Comparison of ENCODE assay signal across 8 cellular contexts in the genomic region with DNA sequence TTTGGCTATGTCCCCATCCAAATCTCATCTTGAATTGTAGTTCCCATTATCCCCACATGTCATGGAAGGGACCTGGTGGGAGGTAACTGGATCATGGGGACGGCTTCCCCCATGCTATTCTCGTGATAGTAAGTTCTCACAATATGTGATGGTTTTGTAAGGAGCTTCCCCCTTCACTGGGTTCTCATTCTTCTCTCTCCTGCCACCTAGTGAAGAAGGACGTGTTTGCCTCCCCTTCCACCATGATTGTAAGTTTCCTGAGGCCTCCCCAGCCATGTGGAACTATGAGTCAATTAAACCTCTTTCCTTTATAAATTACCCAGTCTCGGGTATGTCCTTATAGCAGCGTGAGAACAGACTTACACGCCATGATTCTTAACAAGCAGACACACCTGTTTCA.
A peak's percentile ranks its signal among the peaks of the same experiment; 100 is the strongest.
DNase-seq lines count a peak whose midpoint lies in the region; FAIRE-seq and TF ChIP-seq lines count a peak whose summit lies in the region.
"Not testable (repeated sequence)": the region's sequence is repeated elsewhere in the genome, so short reads cannot be mapped to it uniquely, and the experiment has no call there.

No MANE protein-coding gene starts in this region.

- not testable (repeated sequence) for H3K4me3 ChIP-seq in BE2C (ENCODE audit: low read depth, low read length); Jurkat, Clone E6-1 (ENCODE audit: low read length); bronchial epithelial cell (ENCODE audit: low read depth, low read length)

- peak; percentile 33; the same call in 1 of the 2 replicates for TF ChIP-seq CTCF in BE2C (IDR thresholded peaks at IDR 0.05; ENCODE audit: low read depth, low read length)
- peak; percentile 28 for TF ChIP-seq CTCF in GM12873 (IDR thresholded peaks at IDR 0.05; ENCODE audit: insufficient read depth, low read depth, low read length, missing control alignments)
- not testable (repeated sequence) for TF ChIP-seq CTCF in bronchial epithelial cell (IDR thresholded peaks at IDR 0.05; ENCODE audit: insufficient read depth, low read length, severe bottlenecking)

- not testable (repeated sequence) for H3K36me3 ChIP-seq in BE2C; bronchial epithelial cell (ENCODE audit: control insufficient read depth, insufficient read depth, low read length)

- not testable (repeated sequence) for H3K4me1 ChIP-seq in BE2C

- FAIRE-seq in bronchial epithelial cell (lab: Jason Lieb, UNC): not testable (repeated sequence)

- in situ Hi-C loops in SK-MEL-5 (cut with HindIII; ENCODE audit: low pct_unique_long_range_greater_than_20kb, low sequenced_read_pairs): not testable (repeated sequence)

- not testable (repeated sequence) for DNase-seq in BE2C
- peak; percentile 21 for DNase-seq in Jurkat, Clone E6-1 (ENCODE audit: low read depth, low spot score)
- DNase-seq in NCI-H748 (lab: John Stamatoyannopoulos, UW; ENCODE audit: unreplicated experiment) (peak; percentile 13), SK-MEL-5 (ENCODE audit: low read depth, low spot score) (peak; percentile 61), bronchial epithelial cell (ENCODE audit: low read depth) (peak; percentile 10), iPS DF 19.7 (ENCODE audit: low read depth, low spot score) (peak; percentile 25), renal cortical epithelial cell (ENCODE audit: low read depth) (peak; percentile 5)

- not testable (repeated sequence) for H3K27me3 ChIP-seq in BE2C; bronchial epithelial cell (ENCODE audit: control insufficient read depth, insufficient read depth, low read length)

- H3K9me3 ChIP-seq in BE2C: not testable (repeated sequence)
